1 cellular context compared by ENCODE assay signal in genomic region chr1:224219612-224220011, GRCh38.
A peak's percentile ranks its signal among the peaks of the same experiment; 100 is the strongest.
TF ChIP-seq lines count a peak whose summit lies in the region.

No MANE protein-coding gene starts in this region.

TF ChIP-seq in HepG2, 621 proteins besides CTCF, POLR2A, EP300 and RAD21:
- TF ChIP-seq MED8 (CRISPR knock-in tag; IDR thresholded peaks at IDR 0.05; ENCODE audit: insufficient replicate concordance), result no peak
- TF ChIP-seq BCL6 (CRISPR knock-in tag; IDR thresholded peaks at IDR 0.05), result peak; percentile 94
- no peak for TF ChIP-seq FOXA1 (IDR thresholded peaks at IDR 0.05)
- peak; percentile 40; the same call in 1 of the 2 replicates for TF ChIP-seq FOXA1 (CRISPR knock-in tag; IDR thresholded peaks at IDR 0.05)
